8 cellular contexts compared by ENCODE assay signal in the genomic region with DNA sequence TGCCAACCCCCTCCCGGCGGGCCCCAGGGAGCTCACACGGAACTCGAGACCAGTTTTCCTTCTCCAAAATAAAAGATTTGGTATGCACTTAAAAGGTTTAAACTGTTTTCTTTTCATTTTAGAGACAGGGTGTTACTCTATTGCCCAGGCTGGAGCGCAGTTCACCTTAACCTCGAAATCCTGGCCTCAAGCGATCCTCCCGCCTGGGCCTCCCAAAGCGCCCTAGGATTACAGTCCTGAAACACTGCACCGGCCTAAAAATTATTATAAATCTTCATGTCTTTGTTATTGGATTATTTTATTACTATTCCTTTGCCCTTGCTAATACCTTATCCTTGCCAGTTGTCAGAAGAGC. TPM values are rescaled to one million over a fixed set of nuclear protein-coding genes. Genes with fewer than 3 reads are reported as not detected.
DNase-seq lines count a peak whose midpoint lies in the region; ATAC-seq and TF ChIP-seq lines count a peak whose summit lies in the region.

No MANE protein-coding gene starts in this region.

- no peak for TF ChIP-seq CTCF in GM06990 (IDR thresholded peaks at IDR 0.05; ENCODE audit: insufficient read depth, low read length, poor library complexity, severe bottlenecking)
- TF ChIP-seq CTCF in fibroblast of lung (conservative IDR thresholded peaks at IDR 0.05 in 1 of 2, IDR thresholded peaks at IDR 0.05 in 1 of 2; ENCODE audit: low read depth in 1 of 2, low read length in 2 of 2), result no peak
- peak in 1 of 4 experiments; percentile 1 for TF ChIP-seq CTCF in prostate gland (IDR thresholded peaks at IDR 0.05)

- in situ Hi-C loops in KBM-7 (cut with MboI; ENCODE audit: low pct_unique_long_range_greater_than_20kb, low sequenced_read_pairs), result no loop called here

- peak overlapping the region; percentile 20 for H3K9ac ChIP-seq in fibroblast of lung (ENCODE audit: insufficient read depth, low read length)

- peak overlapping the region; percentile 54 for H3K27ac ChIP-seq in SJSA1
- H3K27ac ChIP-seq in fibroblast of lung (ENCODE audit: insufficient read depth, low read length), result no peak overlapping the region
- peak overlapping the region; percentile 55 to 65 for H3K27ac ChIP-seq in prostate gland

- intact Hi-C loops in prostate gland (cut with DNase I), result loop anchor here (10.0 kb wide), 1 partner anchor 519 kb away; no protein-coding TSS in a partner anchor

- H4K20me1 ChIP-seq in fibroblast of lung (ENCODE audit: control insufficient read depth, extremely low read depth, insufficient read depth, low read length), result no peaks in the 10 kb centered on the region

- H3K4me3 ChIP-seq in GM06990 (replicated peaks; ENCODE audit: low read depth, low read length) (peak overlapping the region; percentile 50), SJSA1 (peak overlapping the region; percentile 98), fibroblast of lung (replicated peaks in 1 of 4; ENCODE audit: control extremely low read depth in 1 of 4, insufficient read depth in 1 of 4, low read depth in 3 of 4, low read length in 4 of 4) (peak overlapping the region; percentile 36 to 57 (median 51)), prostate gland (peak overlapping the region; percentile 64 to 85)

- H3K4me1 ChIP-seq in SJSA1 (replicated peaks) (peaks cover 46% of the 10 kb centered on the region), fibroblast of lung (ENCODE audit: control insufficient read depth, extremely low read depth, insufficient read depth, low read length) (peaks cover 12% of the 10 kb centered on the region), prostate gland (replicated peaks) (no peaks in the 10 kb centered on the region)

- DNase-seq in GM06990 (ENCODE audit: extremely low read depth, insufficient read length) (no peak), SJSA1 (ENCODE audit: low read depth in 1 of 2, low spot score in 2 of 2) (no peak), fibroblast of lung (ENCODE audit: low read depth in 2 of 2) (no peak), prostate gland (ENCODE audit: low spot score) (no peak), KBM-7 (no peak), NCI-H510A (lab: John Stamatoyannopoulos, UW) (no peak)

- peak overlapping the region; percentile 38 for H2AFZ ChIP-seq in fibroblast of lung (ENCODE audit: low read length)

- peaks cover 38% of the 10 kb centered on the region for H3K79me2 ChIP-seq in fibroblast of lung (ENCODE audit: control insufficient read depth, insufficient read depth, low read length)

- no peak for TF ChIP-seq POLR2A in prostate gland (IDR thresholded peaks at IDR 0.05)

- H3K4me2 ChIP-seq in fibroblast of lung (ENCODE audit: extremely low read depth, insufficient read depth, low read length), result peak overlapping the region; percentile 79

- ATAC-seq in GM18520 (IDR thresholded peaks at IDR 0.05; ENCODE audit: unreplicated experiment) (no peak), HG03139 (IDR thresholded peaks at IDR 0.05; ENCODE audit: unreplicated experiment) (no peak)

- H3K27me3 ChIP-seq in GM06990 (replicated peaks; ENCODE audit: control insufficient read depth, insufficient read depth, low read length) (no peaks in the 10 kb centered on the region), SJSA1 (replicated peaks) (no peaks in the 10 kb centered on the region), fibroblast of lung (ENCODE audit: control insufficient read depth, insufficient read depth, low read length) (no peaks in the 10 kb centered on the region), prostate gland (replicated peaks; ENCODE audit: insufficient read depth) (no peaks in the 10 kb centered on the region)

- H3K9me3 ChIP-seq in SJSA1 (replicated peaks), result no peaks in the 10 kb centered on the region; the same call in 1 of the 2 replicates
- no peaks in the 10 kb centered on the region for H3K9me3 ChIP-seq in fibroblast of lung (ENCODE audit: control insufficient read depth, insufficient read depth, low read depth, low read length)
- H3K9me3 ChIP-seq in prostate gland, result no peaks in the 10 kb centered on the region

- WGBS in prostate gland, result 33% methylated on average over 10 of the region's 10 CpGs

- H3K36me3 ChIP-seq in GM06990 (ENCODE audit: control insufficient read depth, insufficient read depth, low read length) (no peaks in the 10 kb centered on the region; the same call in 1 of the 2 replicates), SJSA1 (peaks cover 40% of the 10 kb centered on the region), fibroblast of lung (ENCODE audit: control insufficient read depth, insufficient read depth, low read length) (no peaks in the 10 kb centered on the region), prostate gland (no peaks in the 10 kb centered on the region)

RNA-seq across cellular contexts. Expression of gene SLC7A1, which starts 0.6 kb away (rescaled TPM):
- total RNA-seq in SJSA1 (2014; rRNA removed; shearing (Covaris generic)), result 27.3 and 39.8 TPM in 2 replicates
- total RNA-seq in fibroblast of lung (18.0 and 26.6 TPM in 2 replicates), prostate gland (10 to 100 TPM; 19.1 to 35.3 TPM)
- polyA plus RNA-seq in fibroblast of lung, result 15.4 and 20.5 TPM in 2 replicates
- polyA plus RNA-seq in fibroblast of lung (2012), result 21.2 and 23.7 TPM in 2 replicates
- polyA minus RNA-seq in fibroblast of lung (ENCODE audit: low replicate concordance), result 83.6 and 99.7 TPM in 2 replicates
